13 cellular contexts compared by ENCODE assay signal in genomic region chr4:8316251-8316771, GRCh38. TPM values are rescaled to one million over a fixed set of nuclear protein-coding genes. Genes with fewer than 3 reads are reported as not detected.
DNase-seq lines count a peak whose midpoint lies in the region; ATAC-seq, FAIRE-seq and TF ChIP-seq lines count a peak whose summit lies in the region.
"Had no signal": no experiment of that assay in that cellular context is flagged by ENCODE, and none has a peak within 500 bp of the region (broad histone marks: within the 10 kb centered on the region; RNA-seq: fewer than 3 reads in every experiment).

No MANE protein-coding gene starts in this region.

- H3K4me2 ChIP-seq in endothelial cell of umbilical vein (ENCODE audit: insufficient read depth, low read length): peak overlapping the region; percentile 3

- H3K9me1 ChIP-seq in endothelial cell of umbilical vein (replicated peaks; ENCODE audit: control insufficient read depth, extremely low read depth, insufficient read depth, low read length): no peaks in the 10 kb centered on the region

- DNase-seq in activated effector memory CD4-positive, alpha-beta T cell treated with anti-CD3 and anti-CD28 coated beads, Interleukin-2, amount 50 U/mL, for 16 hours: peak; percentile 25
- no peak for DNase-seq in activated effector memory CD4-positive, alpha-beta T cell treated with Interleukin-2 at 50 U/mL for 16 hours
- DNase-seq in endothelial cell of umbilical vein (ENCODE audit: low read depth, low spot score) (no peak), nephron progenitor cell (no peak), upper lobe of right lung (peak; percentile 55), NCI-H82 (lab: John Stamatoyannopoulos, UW) (no peak), NCI-H2196 (lab: John Stamatoyannopoulos, UW; ENCODE audit: unreplicated experiment) (no peak), mucosa of gallbladder (ENCODE audit: low spot score) (no peak)
- DNase-seq: NCI-H1048, NCI-H446 treated with DMSO at 0.1 percent for 48 hours had no signal

- no peaks in the 10 kb centered on the region for H4K20me1 ChIP-seq in endothelial cell of umbilical vein (replicated peaks; ENCODE audit: control insufficient read depth, extremely low read depth, insufficient read depth, low read length)

- no peaks in the 10 kb centered on the region for H3K36me3 ChIP-seq in endothelial cell of umbilical vein (ENCODE audit: control insufficient read depth in 2 of 2, extremely low read depth in 1 of 2, insufficient read depth in 2 of 2, low read length in 2 of 2)
- no peaks in the 10 kb centered on the region for H3K36me3 ChIP-seq in upper lobe of right lung
- H3K36me3 ChIP-seq: SJSA1, upper lobe of left lung had no signal

- H3K4me3 ChIP-seq in endothelial cell of umbilical vein (replicated peaks in 1 of 3; ENCODE audit: insufficient read depth in 1 of 3, low read depth in 1 of 3, low read length in 3 of 3): no peak overlapping the region
- no peak overlapping the region for H3K4me3 ChIP-seq in upper lobe of right lung
- H3K4me3 ChIP-seq: SJSA1, upper lobe of left lung had no signal

- H3K4me3 Mint-ChIP-seq in nephron progenitor cell: peak overlapping the region; percentile 11

- BruUV-seq in endothelial cell of umbilical vein (replicated peaks; lab: Mats Ljungman, UMichigan): no TSS peak

- H3K27ac Mint-ChIP-seq in nephron progenitor cell: no peak overlapping the region

- peaks cover 17% of the 10 kb centered on the region for H3K9me3 Mint-ChIP-seq in nephron progenitor cell

- no peak for ATAC-seq in upper lobe of right lung

- H2AFZ ChIP-seq in endothelial cell of umbilical vein (ENCODE audit: low read depth, low read length): peak overlapping the region; percentile 11

- H3K4me1 ChIP-seq in endothelial cell of umbilical vein (ENCODE audit: control insufficient read depth, extremely low read depth, insufficient read depth, low read length) (peaks cover 7% of the 10 kb centered on the region), upper lobe of right lung (peaks cover 21% of the 10 kb centered on the region)

- POLR2A ChIA-PET in endothelial cell of umbilical vein (lab: Charles Lee): no interaction called here

- no peak overlapping the region for H3K27ac ChIP-seq in endothelial cell of umbilical vein (ENCODE audit: insufficient read depth, low read depth, low read length)
- no peak overlapping the region for H3K27ac ChIP-seq in upper lobe of right lung
- H3K27ac ChIP-seq: SJSA1, upper lobe of left lung had no signal

- intact Hi-C loops in endothelial cell of umbilical vein (cut with micrococcal nuclease): no loop called here
- intact Hi-C loops in upper lobe of right lung (cut with DNase I): no loop called here

- no peak overlapping the region for H3K9ac ChIP-seq in endothelial cell of umbilical vein (replicated peaks; ENCODE audit: extremely low read depth, insufficient read depth, low read length)

- no peaks in the 10 kb centered on the region for H3K9me3 ChIP-seq in endothelial cell of umbilical vein (replicated peaks; ENCODE audit: control insufficient read depth, insufficient read depth, low read length)
- H3K9me3 ChIP-seq in upper lobe of right lung: no peaks in the 10 kb centered on the region
- H3K9me3 ChIP-seq: SJSA1, upper lobe of left lung had no signal

- CTCF ChIA-PET in endothelial cell of umbilical vein (lab: Charles Lee): interaction anchor here (1.2 to 2.1 kb wide), 3 partner anchors 10 to 87 kb away, joined by 4 to 9 read pairs (median 7); no protein-coding TSS in a partner anchor

- TF ChIP-seq POLR2A in endothelial cell of umbilical vein (IDR thresholded peaks at IDR 0.05; ENCODE audit: low read depth, low read length): no peak

- H3K27me3 ChIP-seq in endothelial cell of umbilical vein (ENCODE audit: control insufficient read depth in 2 of 2, insufficient read depth in 2 of 2, low read length in 2 of 2): peaks cover 1 to 12% of the 10 kb centered on the region in 2 experiments
- no peaks in the 10 kb centered on the region for H3K27me3 ChIP-seq in upper lobe of right lung
- H3K27me3 ChIP-seq: SJSA1, upper lobe of left lung had no signal

- no peaks in the 10 kb centered on the region for H3K36me3 Mint-ChIP-seq in nephron progenitor cell (ENCODE audit: low read depth)

- H3K27me3 Mint-ChIP-seq in nephron progenitor cell (ENCODE audit: low read depth, poor library complexity): peaks cover 17% of the 10 kb centered on the region

- peaks cover 24% of the 10 kb centered on the region for H3K4me1 Mint-ChIP-seq in nephron progenitor cell

- TF ChIP-seq CTCF in endothelial cell of umbilical vein (IDR thresholded peaks at IDR 0.05; ENCODE audit: extremely low read depth in 1 of 2, insufficient read depth in 1 of 2, low read depth in 1 of 2, low read length in 2 of 2) (no peak), nephron progenitor cell (IDR thresholded peaks at IDR 0.05) (no peak), upper lobe of right lung (IDR thresholded peaks at IDR 0.05) (no peak)

- no peak for FAIRE-seq in endothelial cell of umbilical vein (lab: Jason Lieb, UNC)
- FAIRE-seq: D721Med had no signal

- dilution Hi-C loops in endothelial cell of umbilical vein (cut with MboI; ENCODE audit: extremely low pct_ligation_motif_present, low sequenced_read_pairs): no loop called here

- no peaks in the 10 kb centered on the region for H3K79me2 ChIP-seq in endothelial cell of umbilical vein (ENCODE audit: control insufficient read depth, insufficient read depth, low read length)

TF ChIP-seq in endothelial cell of umbilical vein, 7 proteins besides CTCF, POLR2A, EP300 and RAD21:
- TF ChIP-seq EZH2 (IDR thresholded peaks at IDR 0.05; ENCODE audit: borderline replicate concordance, low read depth, low read length, severe bottlenecking) (no peak), MYC (IDR thresholded peaks at IDR 0.05; ENCODE audit: low read depth, low read length) (no peak), MAX (IDR thresholded peaks at IDR 0.05; ENCODE audit: insufficient read depth, insufficient read length) (no peak), POLR2AphosphoS5 (IDR thresholded peaks at IDR 0.05; ENCODE audit: insufficient read depth, low read depth, low read length) (no peak), FOS (IDR thresholded peaks at IDR 0.05; ENCODE audit: borderline replicate concordance, insufficient read depth, low read length) (no peak)

RNA-seq across cellular contexts. Expression of gene HTRA3, which starts 46.8 kb away (rescaled TPM):
- total RNA-seq in endothelial cell of umbilical vein (8.2 and 12.0 TPM in 2 replicates), upper lobe of right lung (25.0 TPM), mucosa of gallbladder (20.3 TPM)
- 9.0 and 10.6 TPM in 2 replicates for polyA plus RNA-seq in endothelial cell of umbilical vein
- 9.9 TPM in 2 replicates for polyA plus RNA-seq in endothelial cell of umbilical vein (2011; cell fraction: cytosol; rRNA removed)
- polyA plus RNA-seq in endothelial cell of umbilical vein (2011; cell fraction: nucleus; rRNA removed): 3.4 and 4.2 TPM in 2 replicates
- 13.5 and 22.2 TPM in 2 replicates for polyA plus RNA-seq in endothelial cell of umbilical vein (2012)
- polyA minus RNA-seq in endothelial cell of umbilical vein: 3.3 and 4.1 TPM in 2 replicates
- polyA minus RNA-seq in endothelial cell of umbilical vein (2011; cell fraction: cytosol; rRNA and poly(A)+ RNA removed): 0.41 TPM
- polyA minus RNA-seq in endothelial cell of umbilical vein (2011; cell fraction: nucleus; rRNA and poly(A)+ RNA removed): 1.5 and 1.6 TPM in 2 replicates

Comparison
In these comparisons a context has a peak if more than half of its experiments do, and no peak if none do; other contexts are left out.
1. DNase-seq: peak in activated effector memory CD4-positive, alpha-beta T cell treated with anti-CD3 and anti-CD28 coated beads, Interleukin-2, amount 50 U/mL, for 16 hours (single experiment) and upper lobe of right lung (single experiment); none in activated effector memory CD4-positive, alpha-beta T cell treated with Interleukin-2 at 50 U/mL for 16 hours (single experiment), endothelial cell of umbilical vein (single experiment), nephron progenitor cell (single experiment), NCI-H82 (single experiment), NCI-H2196 (single experiment) and mucosa of gallbladder (single experiment).